5 cellular contexts compared by ENCODE assay signal in the genomic region with DNA sequence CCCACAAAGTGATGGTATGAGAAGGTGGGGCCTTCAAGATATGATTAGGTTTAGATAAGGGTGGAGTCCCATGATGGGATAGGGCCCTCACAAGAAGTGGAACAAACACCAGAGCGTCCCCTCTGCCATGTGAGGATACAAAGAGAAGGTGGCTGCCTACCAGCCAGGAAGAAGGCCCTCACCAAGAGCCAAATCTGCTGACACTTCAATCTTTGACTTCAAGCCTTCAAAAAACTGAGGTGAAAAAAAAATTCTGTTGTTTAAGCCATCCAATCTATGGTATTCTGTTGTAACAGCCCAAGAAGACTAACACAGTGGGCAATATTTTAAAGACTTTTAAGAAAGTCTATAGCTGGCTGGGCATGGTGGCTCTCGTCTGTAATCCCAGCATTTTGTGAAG.
TF ChIP-seq lines count a peak whose summit lies in the region.

No MANE protein-coding gene starts in this region.

TF ChIP-seq in HepG2, 621 proteins besides CTCF, POLR2A, EP300 and RAD21:
- TF ChIP-seq ZNF572 (CRISPR knock-in tag; IDR thresholded peaks at IDR 0.05) (no peak), ZNF282 (IDR thresholded peaks at IDR 0.05; ENCODE audit: partially characterized antibody) (no peak), MAFF (IDR thresholded peaks at IDR 0.05; ENCODE audit: low read depth, low read length) (peak; percentile 79), MTF2 (CRISPR knock-in tag; IDR thresholded peaks at IDR 0.05; ENCODE audit: borderline replicate concordance) (no peak), CHD2 (IDR thresholded peaks at IDR 0.05; ENCODE audit: low read depth, low read length) (no peak), FOXJ3 (CRISPR knock-in tag; IDR thresholded peaks at IDR 0.05; ENCODE audit: borderline replicate concordance) (no peak), ETV6 (CRISPR knock-in tag; conservative IDR thresholded peaks at IDR 0.05) (no peak), ZBTB20 (CRISPR knock-in tag; IDR thresholded peaks at IDR 0.05; ENCODE audit: borderline replicate concordance, low read depth) (no peak), MAFK (conservative IDR thresholded peaks at IDR 0.05 in 1 of 2, IDR thresholded peaks at IDR 0.05 in 1 of 2; ENCODE audit: low read length in 2 of 2) (peak; percentile 61 to 87)
TF ChIP-seq in HepG2: peak in this region for 2.

TF ChIP-seq in A549, 52 proteins besides CTCF, POLR2A, EP300 and RAD21:
- TF ChIP-seq, protein P1, sequence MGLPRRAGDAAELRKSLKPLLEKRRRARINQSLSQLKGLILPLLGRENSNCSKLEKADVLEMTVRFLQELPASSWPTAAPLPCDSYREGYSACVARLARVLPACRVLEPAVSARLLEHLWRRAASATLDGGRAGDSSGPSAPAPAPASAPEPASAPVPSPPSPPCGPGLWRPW (IDR thresholded peaks at IDR 0.05), result no peak
- TF ChIP-seq JUN (IDR thresholded peaks at IDR 0.05), result no peak
- peak; percentile 74 for TF ChIP-seq MAFK (IDR thresholded peaks at IDR 0.05; ENCODE audit: partially characterized antibody)
- TF ChIP-seq, protein P2, sequence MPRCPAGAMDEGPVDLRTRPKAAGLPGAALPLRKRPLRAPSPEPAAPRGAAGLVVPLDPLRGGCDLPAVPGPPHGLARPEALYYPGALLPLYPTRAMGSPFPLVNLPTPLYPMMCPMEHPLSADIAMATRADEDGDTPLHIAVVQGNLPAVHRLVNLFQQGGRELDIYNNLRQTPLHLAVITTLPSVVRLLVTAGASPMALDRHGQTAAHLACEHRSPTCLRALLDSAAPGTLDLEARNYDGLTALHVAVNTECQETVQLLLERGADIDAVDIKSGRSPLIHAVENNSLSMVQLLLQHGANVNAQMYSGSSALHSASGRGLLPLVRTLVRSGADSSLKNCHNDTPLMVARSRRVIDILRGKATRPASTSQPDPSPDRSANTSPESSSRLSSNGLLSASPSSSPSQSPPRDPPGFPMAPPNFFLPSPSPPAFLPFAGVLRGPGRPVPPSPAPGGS (IDR thresholded peaks at IDR 0.05), result no peak
- TF ChIP-seq PHF8 (IDR thresholded peaks at IDR 0.05; ENCODE audit: borderline replicate concordance, low read depth), result no peak
- TF ChIP-seq CHD4 (IDR thresholded peaks at IDR 0.05; ENCODE audit: borderline replicate concordance), result no peak
- TF ChIP-seq HOXA7 (CRISPR knock-in tag; IDR thresholded peaks at IDR 0.05), result no peak
- no peak for TF ChIP-seq HDAC2 (IDR thresholded peaks at IDR 0.05)

TF ChIP-seq in IMR-90, 13 proteins besides CTCF, POLR2A, EP300 and RAD21:
- TF ChIP-seq MXI1 (IDR thresholded peaks at IDR 0.05; ENCODE audit: borderline replicate concordance, low read depth, low read length) (no peak), BHLHE40 (IDR thresholded peaks at IDR 0.05; ENCODE audit: low read depth, low read length) (no peak), RCOR1 (IDR thresholded peaks at IDR 0.05; ENCODE audit: insufficient replicate concordance, low read length) (no peak), MAFK (IDR thresholded peaks at IDR 0.05; ENCODE audit: low read depth, low read length) (peak; percentile 69), SMC3 (IDR thresholded peaks at IDR 0.05; ENCODE audit: low read depth, low read length) (no peak), MAZ (IDR thresholded peaks at IDR 0.05; ENCODE audit: borderline replicate concordance, low read depth, low read length) (no peak), CEBPB (IDR thresholded peaks at IDR 0.05; ENCODE audit: low read depth, low read length) (no peak)

TF ChIP-seq in K562, 482 proteins besides CTCF, POLR2A, EP300 and RAD21:
- TF ChIP-seq ZNF217 (CRISPR knock-in tag; IDR thresholded peaks at IDR 0.05) (no peak), ZNF316 (IDR thresholded peaks at IDR 0.05) (peak; percentile 9; the same call in 1 of the 2 replicates), MAFF (IDR thresholded peaks at IDR 0.05; ENCODE audit: low read length) (peak; percentile 10; the same call in 1 of the 2 replicates)

TF ChIP-seq in SK-N-SH, 30 proteins besides CTCF, POLR2A, EP300 and RAD21:
- TF ChIP-seq RFX5 (IDR thresholded peaks at IDR 0.05; ENCODE audit: low read length) (no peak), TCF12 (IDR thresholded peaks at IDR 0.05) (no peak), FOSL2 (IDR thresholded peaks at IDR 0.05; ENCODE audit: borderline replicate concordance, low read depth) (no peak), EZH2phosphoT487 (IDR thresholded peaks at IDR 0.05; ENCODE audit: borderline replicate concordance, low read depth) (no peak), SIN3A (IDR thresholded peaks at IDR 0.05; ENCODE audit: borderline replicate concordance, low read depth, low read length) (no peak), RCOR1 (IDR thresholded peaks at IDR 0.05; ENCODE audit: low read length) (no peak), CHD2 (IDR thresholded peaks at IDR 0.05; ENCODE audit: low read length, partially characterized antibody) (no peak)
- TF ChIP-seq, protein P3, sequence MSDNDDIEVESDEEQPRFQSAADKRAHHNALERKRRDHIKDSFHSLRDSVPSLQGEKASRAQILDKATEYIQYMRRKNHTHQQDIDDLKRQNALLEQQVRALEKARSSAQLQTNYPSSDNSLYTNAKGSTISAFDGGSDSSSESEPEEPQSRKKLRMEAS (IDR thresholded peaks at IDR 0.05; ENCODE audit: low read depth), result no peak
- TF ChIP-seq, protein P4, sequence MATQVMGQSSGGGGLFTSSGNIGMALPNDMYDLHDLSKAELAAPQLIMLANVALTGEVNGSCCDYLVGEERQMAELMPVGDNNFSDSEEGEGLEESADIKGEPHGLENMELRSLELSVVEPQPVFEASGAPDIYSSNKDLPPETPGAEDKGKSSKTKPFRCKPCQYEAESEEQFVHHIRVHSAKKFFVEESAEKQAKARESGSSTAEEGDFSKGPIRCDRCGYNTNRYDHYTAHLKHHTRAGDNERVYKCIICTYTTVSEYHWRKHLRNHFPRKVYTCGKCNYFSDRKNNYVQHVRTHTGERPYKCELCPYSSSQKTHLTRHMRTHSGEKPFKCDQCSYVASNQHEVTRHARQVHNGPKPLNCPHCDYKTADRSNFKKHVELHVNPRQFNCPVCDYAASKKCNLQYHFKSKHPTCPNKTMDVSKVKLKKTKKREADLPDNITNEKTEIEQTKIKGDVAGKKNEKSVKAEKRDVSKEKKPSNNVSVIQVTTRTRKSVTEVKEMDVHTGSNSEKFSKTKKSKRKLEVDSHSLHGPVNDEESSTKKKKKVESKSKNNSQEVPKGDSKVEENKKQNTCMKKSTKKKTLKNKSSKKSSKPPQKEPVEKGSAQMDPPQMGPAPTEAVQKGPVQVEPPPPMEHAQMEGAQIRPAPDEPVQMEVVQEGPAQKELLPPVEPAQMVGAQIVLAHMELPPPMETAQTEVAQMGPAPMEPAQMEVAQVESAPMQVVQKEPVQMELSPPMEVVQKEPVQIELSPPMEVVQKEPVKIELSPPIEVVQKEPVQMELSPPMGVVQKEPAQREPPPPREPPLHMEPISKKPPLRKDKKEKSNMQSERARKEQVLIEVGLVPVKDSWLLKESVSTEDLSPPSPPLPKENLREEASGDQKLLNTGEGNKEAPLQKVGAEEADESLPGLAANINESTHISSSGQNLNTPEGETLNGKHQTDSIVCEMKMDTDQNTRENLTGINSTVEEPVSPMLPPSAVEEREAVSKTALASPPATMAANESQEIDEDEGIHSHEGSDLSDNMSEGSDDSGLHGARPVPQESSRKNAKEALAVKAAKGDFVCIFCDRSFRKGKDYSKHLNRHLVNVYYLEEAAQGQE (IDR thresholded peaks at IDR 0.05; ENCODE audit: low read depth, low read length), result no peak
